ENCODE assay signal across 25 cellular contexts in genomic region chr20:5745416-5745968, GRCh38.
"Had no signal": no experiment of that assay in that cellular context is flagged by ENCODE, and none has a peak within 500 bp of the region (broad histone marks: within the 10 kb centered on the region; RNA-seq: fewer than 3 reads in every experiment).

No MANE protein-coding gene starts in this region.

- FAIRE-seq: astrocyte, keratinocyte had no signal

- H3K27me3 Mint-ChIP-seq: activated CD4-positive, alpha-beta memory T cell treated with anti-CD3 and anti-CD28 coated beads, Interleukin-2, amount 10 ng/mL, durations not matched to agents 7 days and 5 days; activated T-cell treated with anti-CD3 and anti-CD28 coated beads, Interleukin-2, amount 50 U/mL, for 24 hours; progenitor cell of endocrine pancreas; T-cell had no signal

- H3K4me3 ChIP-seq: gastroesophageal sphincter, smooth muscle cell, tibial nerve had no signal

- H3K9me3 Mint-ChIP-seq: natural killer cell, T-cell had no signal

- H3K4me3 Mint-ChIP-seq: activated CD4-positive, alpha-beta memory T cell treated with anti-CD3 and anti-CD28 coated beads, Interleukin-2, amount 10 ng/mL, durations not matched to agents 7 days and 5 days; activated CD4-positive, alpha-beta T cell treated with anti-CD3 and anti-CD28 coated beads, Interleukin-2, amount 10 ng/mL, durations not matched to agents 7 days and 5 days; activated naive CD4-positive, alpha-beta T cell treated with anti-CD3 and anti-CD28 coated beads, Interleukin-2, amount 10 ng/mL, durations not matched to agents 7 days and 5 days; activated naive CD8-positive, alpha-beta T cell treated with anti-CD3 and anti-CD28 coated beads, Interleukin-2, amount 10 ng/mL, durations not matched to agents 7 days and 5 days; activated T-cell treated with anti-CD3 and anti-CD28 coated beads, Interleukin-2, amount 50 U/mL, for 24 hours; effector memory CD8-positive, alpha-beta T cell; natural killer cell; T-cell; WTC11 had no signal

- ATAC-seq: effector memory CD8-positive, alpha-beta T cell; gastroesophageal sphincter; left colon; natural killer cell; sciatic nerve; T-cell; WTC11 had no signal

- H3K4me2 ChIP-seq: smooth muscle cell had no signal

- H3K27ac ChIP-seq: brain microvascular endothelial cell, gastroesophageal sphincter, tibial nerve had no signal

- H3K9me3 ChIP-seq: gastroesophageal sphincter, tibial nerve had no signal

- H3K4me1 Mint-ChIP-seq: WTC11 had no signal

- H3K27me3 ChIP-seq: brain microvascular endothelial cell, gastroesophageal sphincter, tibial nerve had no signal

- H3K27ac Mint-ChIP-seq: activated CD4-positive, alpha-beta memory T cell treated with anti-CD3 and anti-CD28 coated beads, Interleukin-2, amount 10 ng/mL, durations not matched to agents 7 days and 5 days; activated CD4-positive, alpha-beta T cell treated with anti-CD3 and anti-CD28 coated beads, Interleukin-2, amount 10 ng/mL, durations not matched to agents 7 days and 5 days; activated naive CD4-positive, alpha-beta T cell treated with anti-CD3 and anti-CD28 coated beads, Interleukin-2, amount 10 ng/mL, durations not matched to agents 7 days and 5 days; activated naive CD8-positive, alpha-beta T cell treated with anti-CD3 and anti-CD28 coated beads, Interleukin-2, amount 10 ng/mL, durations not matched to agents 7 days and 5 days; activated T-cell treated with anti-CD3 and anti-CD28 coated beads, Interleukin-2, amount 50 U/mL, for 24 hours; effector memory CD8-positive, alpha-beta T cell; natural killer cell; progenitor cell of endocrine pancreas; T-cell; WTC11 had no signal

- DNase-seq: activated CD4-positive, alpha-beta memory T cell treated with anti-CD3 and anti-CD28 coated beads, Interleukin-2, amount 10 ng/mL, durations not matched to agents 7 days and 5 days; activated CD4-positive, alpha-beta T cell treated with anti-CD3 and anti-CD28 coated beads for 1 hour; activated CD4-positive, alpha-beta T cell treated with anti-CD3 and anti-CD28 coated beads, Interleukin-2, amount 10 ng/mL, durations not matched to agents 7 days and 5 days; activated CD8-positive, alpha-beta memory T cell treated with anti-CD3 and anti-CD28 coated beads, Interleukin-2, amount 50 U/mL, for 48 hours; activated gamma-delta T cell; activated naive CD4-positive, alpha-beta T cell treated with anti-CD3 and anti-CD28 coated beads, Interleukin-2, amount 10 ng/mL, durations not matched to agents 7 days and 5 days; activated naive CD8-positive, alpha-beta T cell treated with anti-CD3 and anti-CD28 coated beads, Interleukin-2, amount 10 ng/mL, durations not matched to agents 7 days and 5 days; activated T-cell treated with anti-CD3 and anti-CD28 coated beads, Interleukin-2, amount 50 U/mL, for 24 hours; amniotic stem cell; brain microvascular endothelial cell; cortex of kidney; effector memory CD8-positive, alpha-beta T cell; hippocampal formation; left colon; natural killer cell; stimulated activated naive CD4-positive, alpha-beta T cell; T-cell had no signal

- H3K36me3 Mint-ChIP-seq: natural killer cell had no signal

- H3K36me3 ChIP-seq: brain microvascular endothelial cell, gastroesophageal sphincter, tibial nerve had no signal
